Comparison of ENCODE assay signal across 12 cellular contexts in the genomic region with DNA sequence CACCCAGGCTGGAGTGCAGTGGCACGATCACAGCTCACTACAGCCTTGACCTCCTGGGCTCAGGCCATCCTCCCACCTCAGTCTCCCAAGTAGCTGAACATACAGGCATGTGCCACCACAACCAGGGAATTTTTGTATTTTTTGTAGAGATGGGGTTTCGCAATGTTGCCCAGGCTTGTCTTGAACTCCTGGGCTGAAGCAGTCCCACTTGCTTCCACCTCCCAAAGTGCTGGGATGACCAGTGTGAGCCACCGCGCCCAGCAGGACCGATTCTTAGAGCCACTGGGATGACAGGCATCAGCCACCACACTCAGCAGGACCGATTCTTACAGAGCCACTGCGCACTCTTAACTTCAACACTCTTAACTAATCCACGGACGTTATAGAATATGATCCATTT.
"Had no signal": no experiment of that assay in that cellular context is flagged by ENCODE, and none has a peak within 500 bp of the region (broad histone marks: within the 10 kb centered on the region; RNA-seq: fewer than 3 reads in every experiment).

No MANE protein-coding gene starts in this region.

- H3K36me3 Mint-ChIP-seq: memory B cell had no signal

- H3K4me3 Mint-ChIP-seq: activated CD4-positive, alpha-beta T cell treated with anti-CD3 and anti-CD28 coated beads, Interleukin-2, amount 10 ng/mL, durations not matched to agents 7 days and 5 days; activated naive CD8-positive, alpha-beta T cell treated with anti-CD3 and anti-CD28 coated beads, Interleukin-2, amount 50 U/mL, for 24 hours; memory B cell; nephron progenitor cell; T-helper 1 cell treated with Interleukin-12 subunit alpha and Interleukin-12 subunit beta and Interleukin-4 antibody, amounts not matched to agents 30 μg/mL and 1 μg/mL, for 36 hours had no signal

- H3K27ac Mint-ChIP-seq: activated CD4-positive, alpha-beta T cell treated with anti-CD3 and anti-CD28 coated beads, Interleukin-2, amount 10 ng/mL, durations not matched to agents 7 days and 5 days; activated naive CD8-positive, alpha-beta T cell treated with anti-CD3 and anti-CD28 coated beads, Interleukin-2, amount 50 U/mL, for 24 hours; memory B cell; nephron progenitor cell; T-helper 1 cell treated with Interleukin-12 subunit alpha and Interleukin-12 subunit beta and Interleukin-4 antibody, amounts not matched to agents 30 μg/mL and 1 μg/mL, for 36 hours had no signal

- H3K4me1 Mint-ChIP-seq: memory B cell had no signal

- ATAC-seq: activated naive CD8-positive, alpha-beta T cell treated with anti-CD3 and anti-CD28 coated beads, Interleukin-2, amount 50 U/mL, for 24 hours; left colon; stimulated activated naive CD8-positive, alpha-beta T cell treated with anti-CD3 and anti-CD28 coated beads, Interleukin-15, Interleukin-2, amounts not matched to agents 100 U/mL and 50 U/mL, for 24 hours had no signal

- DNase-seq: activated CD4-positive, alpha-beta T cell treated with anti-CD3 and anti-CD28 coated beads, Interleukin-2, amount 10 ng/mL, durations not matched to agents 7 days and 5 days; activated CD4-positive, CD25-positive, alpha-beta regulatory T cell; activated naive CD8-positive, alpha-beta T cell treated with anti-CD3 and anti-CD28 coated beads, Interleukin-2, amount 50 U/mL, for 24 hours; colonic mucosa; effector memory CD4-positive, alpha-beta T cell; left colon; nephron progenitor cell; SK-N-SH; stimulated activated CD4-positive, alpha-beta T cell treated with anti-CD3 and anti-CD28 coated beads, Interleukin-12 subunit alpha, Interleukin-12 subunit beta, amount 100 ng/mL, for 4 hours; stimulated activated naive CD8-positive, alpha-beta T cell treated with anti-CD3 and anti-CD28 coated beads, Interleukin-15, Interleukin-2, amounts not matched to agents 100 U/mL and 50 U/mL, for 24 hours had no signal

- H3K27me3 Mint-ChIP-seq: activated CD4-positive, alpha-beta T cell treated with anti-CD3 and anti-CD28 coated beads, Interleukin-2, amount 10 ng/mL, durations not matched to agents 7 days and 5 days; activated naive CD8-positive, alpha-beta T cell treated with anti-CD3 and anti-CD28 coated beads, Interleukin-2, amount 50 U/mL, for 24 hours; memory B cell had no signal

- H3K9me3 Mint-ChIP-seq: activated CD4-positive, alpha-beta T cell treated with anti-CD3 and anti-CD28 coated beads, Interleukin-2, amount 10 ng/mL, durations not matched to agents 7 days and 5 days; activated naive CD8-positive, alpha-beta T cell treated with anti-CD3 and anti-CD28 coated beads, Interleukin-2, amount 50 U/mL, for 24 hours; memory B cell; T-helper 1 cell treated with Interleukin-12 subunit alpha and Interleukin-12 subunit beta and Interleukin-4 antibody, amounts not matched to agents 30 μg/mL and 1 μg/mL, for 36 hours had no signal
